ENCODE assay signal across 10 cellular contexts in genomic region chr1:110413045-110413444, GRCh38. TPM values are rescaled to one million over a fixed set of nuclear protein-coding genes. Genes with fewer than 3 reads are reported as not detected.
"Had no signal": no experiment of that assay in that cellular context is flagged by ENCODE, and none has a peak within 500 bp of the region (broad histone marks: within the 10 kb centered on the region; RNA-seq: fewer than 3 reads in every experiment).

No MANE protein-coding gene starts in this region.

RNA-seq across cellular contexts. Expression of gene PROK1, which starts 37.9 kb away (rescaled TPM):
- total RNA-seq: activated CD4-positive, alpha-beta T cell treated with anti-CD3 and anti-CD28 coated beads, Interleukin-2, amount 10 ng/mL, durations not matched to agents 24 days and 14 days; activated CD8-positive, alpha-beta memory T cell treated with anti-CD3 and anti-CD28 coated beads for 36 hours; activated CD8-positive, alpha-beta T cell treated with anti-CD3 and anti-CD28 coated beads for 36 hours; activated naive CD8-positive, alpha-beta T cell treated with anti-CD3 and anti-CD28 coated beads for 36 hours; activated T-helper 17 cell treated with anti-CD3 and anti-CD28 coated beads, Interleukin-2, amount 50 U/mL, for 72 hours; astrocyte; PC-9; Right ventricle myocardium inferior; SK-MEL-5; T-helper 17 cell had no signal
